ENCODE assay signal across 31 cellular contexts in genomic region chr3:94061297-94061696, GRCh38. TPM values are rescaled to one million over a fixed set of nuclear protein-coding genes. Genes with fewer than 3 reads are reported as not detected.
"Had no signal": no experiment of that assay in that cellular context is flagged by ENCODE, and none has a peak within 500 bp of the region (broad histone marks: within the 10 kb centered on the region; RNA-seq: fewer than 3 reads in every experiment).

No MANE protein-coding gene starts in this region.

- H3K9me3 Mint-ChIP-seq: activated CD4-positive, alpha-beta T cell treated with anti-CD3 and anti-CD28 coated beads, Interleukin-2, amount 10 ng/mL, durations not matched to agents 7 days and 5 days; activated naive CD8-positive, alpha-beta T cell treated with anti-CD3 and anti-CD28 coated beads, Interleukin-2, amount 10 ng/mL, durations not matched to agents 7 days and 5 days; natural killer cell treated with Interleukin-12 subunit alpha and Interleukin-12 subunit beta and Interleukin-15 and Interleukin-18, amount 100 ng/mL, for 72 hours; stimulated activated naive B cell treated with anti-CD40 and anti-IgM and Interleukin-4, amounts not matched to agents 10 μg/mL and 1 μg/mL and 100 μg/mL, for 72 hours had no signal

- H3K4me1 ChIP-seq: prostate gland had no signal

- H3K36me3 ChIP-seq: ascending aorta, cardiac muscle cell, colonic mucosa, neutrophil, prostate gland, thyroid gland, upper lobe of right lung had no signal

- H3K27ac ChIP-seq: colonic mucosa, prostate gland had no signal

- ATAC-seq: heart right ventricle; natural killer cell treated with Interleukin-12 subunit alpha and Interleukin-12 subunit beta and Interleukin-15 and Interleukin-18, amount 100 ng/mL, for 72 hours; sciatic nerve; stimulated activated naive B cell treated with anti-CD40 and anti-IgM and Interleukin-4, amounts not matched to agents 10 μg/mL and 1 μg/mL and 100 μg/mL, for 72 hours; T-helper 17 cell; upper lobe of right lung had no signal

- H3K27me3 Mint-ChIP-seq: activated CD4-positive, alpha-beta T cell treated with anti-CD3 and anti-CD28 coated beads, Interleukin-2, amount 10 ng/mL, durations not matched to agents 7 days and 5 days; activated naive CD4-positive, alpha-beta T cell treated with anti-CD3 and anti-CD28 coated beads, Interleukin-2, amount 10 ng/mL, durations not matched to agents 7 days and 5 days; activated naive CD8-positive, alpha-beta T cell treated with anti-CD3 and anti-CD28 coated beads, Interleukin-2, amount 10 ng/mL, durations not matched to agents 7 days and 5 days; natural killer cell treated with Interleukin-12 subunit alpha and Interleukin-12 subunit beta and Interleukin-15 and Interleukin-18, amount 100 ng/mL, for 72 hours; stimulated activated naive B cell treated with anti-CD40 and anti-IgM and Interleukin-4, amounts not matched to agents 10 μg/mL and 1 μg/mL and 100 μg/mL, for 72 hours; T-helper 17 cell had no signal

- H3K27me3 ChIP-seq: ascending aorta, cardiac muscle cell, colonic mucosa, esophagus squamous epithelium, heart right ventricle, neutrophil, stomach, thyroid gland, upper lobe of right lung had no signal

- DNase-seq: activated CD4-positive, alpha-beta T cell treated with anti-CD3 and anti-CD28 coated beads, Interleukin-2, amount 10 ng/mL, durations not matched to agents 7 days and 5 days; activated CD4-positive, CD25-positive, alpha-beta regulatory T cell treated with anti-CD3 and anti-CD28 coated beads, Interleukin-2, amount 50 U/mL, for 72 hours; activated CD8-positive, alpha-beta memory T cell treated with anti-CD3 and anti-CD28 coated beads for 24 hours; activated gamma-delta T cell; activated naive CD4-positive, alpha-beta T cell treated with anti-CD3 and anti-CD28 coated beads, Interleukin-2, amount 10 ng/mL, durations not matched to agents 7 days and 5 days; activated naive CD8-positive, alpha-beta T cell treated with anti-CD3 and anti-CD28 coated beads, Interleukin-2, amount 10 ng/mL, durations not matched to agents 7 days and 5 days; cerebellar nuclear complex; colonic mucosa; effector CD8-positive, alpha-beta T cell; esophagus squamous epithelium; foreskin melanocyte; heart right ventricle; retina; stimulated activated naive B cell treated with anti-CD40 and anti-IgM and Interleukin-4, amounts not matched to agents 10 μg/mL and 1 μg/mL and 100 μg/mL, for 72 hours; stomach; T-helper 17 cell; T1000; thyroid gland; upper lobe of right lung; WERI-Rb-1 had no signal

- H3K9me3 ChIP-seq: ascending aorta, colonic mucosa, esophagus squamous epithelium, heart right ventricle, neutrophil, prostate gland, stomach, thyroid gland, upper lobe of right lung had no signal

RNA-seq across cellular contexts. Expression of gene STX19, which starts 32.9 kb away (rescaled TPM):
- total RNA-seq: activated CD4-positive, alpha-beta T cell treated with anti-CD3 and anti-CD28 coated beads, Interleukin-2, amount 10 ng/mL, durations not matched to agents 7 days and 5 days; activated naive CD8-positive, alpha-beta T cell treated with anti-CD3 and anti-CD28 coated beads, Interleukin-2, amount 10 ng/mL, durations not matched to agents 7 days and 5 days; ascending aorta; cardiac muscle cell; dermis microvascular lymphatic vessel endothelial cell; glomerular endothelial cell; kidney epithelial cell; mononuclear cell; natural killer cell treated with Interleukin-12 subunit alpha and Interleukin-12 subunit beta and Interleukin-15 and Interleukin-18, amount 100 ng/mL, for 72 hours; osteocyte; T-helper 17 cell; thyroid gland had no signal
